In genomic region chr3:190863119-190863465, GRCh38 we compare ENCODE assay signal across 9 cellular contexts. TPM values are rescaled to one million over a fixed set of nuclear protein-coding genes. Genes with fewer than 3 reads are reported as not detected.
DNase-seq lines count a peak whose midpoint lies in the region; ATAC-seq, FAIRE-seq and TF ChIP-seq lines count a peak whose summit lies in the region.
"Had no signal": no experiment of that assay in that cellular context is flagged by ENCODE, and none has a peak within 500 bp of the region (broad histone marks: within the 10 kb centered on the region; RNA-seq: fewer than 3 reads in every experiment).

No MANE protein-coding gene starts in this region.

- TF ChIP-seq CTCF in WI38 (IDR thresholded peaks at IDR 0.05; ENCODE audit: low read depth, low read length): no peak
- no peak for TF ChIP-seq CTCF in OCI-LY7 (conservative IDR thresholded peaks at IDR 0.05; ENCODE audit: low read length)

- ATAC-seq in HG02973 (IDR thresholded peaks at IDR 0.05; ENCODE audit: unreplicated experiment): no peak

- H3K4me1 ChIP-seq in small intestine (ENCODE audit: control insufficient read depth in 2 of 2, insufficient read depth in 1 of 2, low read depth in 1 of 2, low read length in 1 of 2) (no peaks in the 10 kb centered on the region), OCI-LY7 (ENCODE audit: insufficient read depth, low read length, poor library complexity, severe bottlenecking) (no peaks in the 10 kb centered on the region)

- H2AFZ ChIP-seq in OCI-LY7 (ENCODE audit: low read length): no peak overlapping the region

- H3K79me2 ChIP-seq in OCI-LY7 (ENCODE audit: insufficient read depth, low read depth, low read length): no peaks in the 10 kb centered on the region

- H3K4me2 ChIP-seq in OCI-LY7 (ENCODE audit: low read length): no peak overlapping the region

- no peak for FAIRE-seq in small intestine (lab: Jason Lieb, UNC)

- no peaks in the 10 kb centered on the region for H3K9me2 ChIP-seq in OCI-LY7 (ENCODE audit: insufficient read depth, low read length)

- 8 to 11% (median 10%) methylated on average over 5 to 6 of the region's 6 CpGs for WGBS in small intestine, 3 donors

- POLR2A ChIA-PET in HEK293T (lab: Yijun Ruan, JAX): interaction anchor here (0.9 kb wide), 1 partner anchor 20 kb away, joined by 3 read pairs; no protein-coding TSS in a partner anchor
- POLR2A ChIA-PET in OCI-LY7 (lab: Charles Lee): no interaction called here

- H3K27ac ChIP-seq in small intestine (ENCODE audit: low read depth in 1 of 2, low read length in 1 of 2): no peak overlapping the region
- H3K27ac ChIP-seq in OCI-LY7 (ENCODE audit: low read depth, low read length, poor library complexity, severe bottlenecking): no peak overlapping the region

- intact Hi-C loops in OCI-LY7 (cut with micrococcal nuclease; ENCODE audit: unreplicated experiment): no loop called here

- H3K4me3 ChIP-seq in WI38 (ENCODE audit: low read depth, low read length) (peak overlapping the region; percentile 73), iPS-11a (ENCODE audit: low read depth, low read length) (peak overlapping the region; percentile 70), small intestine (ENCODE audit: low read depth in 1 of 2, low read length in 2 of 2) (peak overlapping the region; percentile 34 to 49), OCI-LY7 (ENCODE audit: low read depth, low read length, poor library complexity, severe bottlenecking) (no peak overlapping the region)

- no TSS peak for BruUV-seq in OCI-LY7 (replicated peaks; lab: Mats Ljungman, UMichigan)

- no peaks in the 10 kb centered on the region for H3K9me3 ChIP-seq in small intestine (ENCODE audit: control insufficient read depth, low read depth)
- H3K9me3 ChIP-seq in OCI-LY7 (ENCODE audit: low read length): no peaks in the 10 kb centered on the region

- H3K36me3 ChIP-seq in small intestine (ENCODE audit: control insufficient read depth in 2 of 2, insufficient read depth in 2 of 2, low read length in 2 of 2): no peaks in the 10 kb centered on the region
- no peaks in the 10 kb centered on the region for H3K36me3 ChIP-seq in OCI-LY7 (ENCODE audit: insufficient read depth, low read length)

- CTCF ChIA-PET in HEK293T (lab: Yijun Ruan, JAX) (no interaction called here), OCI-LY7 (lab: Charles Lee; ENCODE audit: unreplicated experiment) (interaction anchor here (0.5 kb wide), 1 partner anchor 754 kb away, joined by 4 read pairs; no protein-coding TSS in a partner anchor)

- DNase-seq in HEK293T (ENCODE audit: extremely low spot score) (no peak), small intestine (peak; percentile 1), midbrain (lab: John Stamatoyannopoulos, UW) (no peak), OCI-LY7 (ENCODE audit: low spot score) (no peak), NOMO-1 (lab: John Stamatoyannopoulos, UW; ENCODE audit: unreplicated experiment in 2 of 2) (no peak)

- H3K27me3 ChIP-seq in small intestine (ENCODE audit: control insufficient read depth in 2 of 2, insufficient read depth in 2 of 2, low read length in 2 of 2): peaks cover 0 to 8% of the 10 kb centered on the region in 2 donors

- no peaks in the 10 kb centered on the region for H4K20me1 ChIP-seq in OCI-LY7 (ENCODE audit: insufficient read depth, low read length)

TF ChIP-seq in HEK293T, 16 proteins besides CTCF, POLR2A, EP300 and RAD21:
- TF ChIP-seq ZNF384 (IDR thresholded peaks at IDR 0.05) (peak; percentile 60; the same call in 1 of the 2 replicates), ELF4 (IDR thresholded peaks at IDR 0.05) (no peak)

RNA-seq across cellular contexts. Expression of gene GMNC, which starts 0.6 kb away (rescaled TPM):
- polyA plus RNA-seq in small intestine: under 1 TPM in 1 of 3 donors, not detected in 2; 0.01 TPM
- not detected in 2 replicates for total RNA-seq in OCI-LY7 (2014; rRNA removed; shearing (Covaris generic))
- not detected in 2 replicates for total RNA-seq in OCI-LY7 (2022)
- total RNA-seq: H4 had no signal
